18 cellular contexts compared by ENCODE assay signal in genomic region chr10:89309646-89310045, GRCh38.
DNase-seq lines count a peak whose midpoint lies in the region; ATAC-seq lines count a peak whose summit lies in the region.
"Had no signal": no experiment of that assay in that cellular context is flagged by ENCODE, and none has a peak within 500 bp of the region (broad histone marks: within the 10 kb centered on the region; RNA-seq: fewer than 3 reads in every experiment).

No MANE protein-coding gene starts in this region.

- H3K4me3 ChIP-seq in ACC112 (ENCODE audit: low read depth, low read length): no peak overlapping the region
- H3K4me3 ChIP-seq: BLaER1, HAP-1 had no signal

- H3K36me3 ChIP-seq in ACC112 (ENCODE audit: insufficient read depth, low read length): peaks cover 31% of the 10 kb centered on the region
- H3K36me3 ChIP-seq: HAP-1 had no signal

- peak overlapping the region in 1 of 2 donors; percentile 13 for H3K27ac Mint-ChIP-seq in effector memory CD8-positive, alpha-beta T cell
- H3K27ac Mint-ChIP-seq: B cell; CD4-positive, CD25-positive, alpha-beta regulatory T cell; CD8-positive, alpha-beta T cell; HFFc6 had no signal

- H3K4me1 Mint-ChIP-seq in effector memory CD8-positive, alpha-beta T cell (ENCODE audit: low read depth in 2 of 2): peaks cover 2 to 9% of the 10 kb centered on the region in 2 donors

- peaks cover 3% of the 10 kb centered on the region for H3K79me2 ChIP-seq in ACC112 (ENCODE audit: control insufficient read depth, insufficient read depth, low read length, unreplicated experiment)

- peaks cover 29% of the 10 kb centered on the region for H3K36me3 Mint-ChIP-seq in effector memory CD8-positive, alpha-beta T cell (ENCODE audit: insufficient read depth)

- peak; percentile 17 for DNase-seq in ELR (ENCODE audit: low read depth)
- DNase-seq in effector memory CD8-positive, alpha-beta T cell: no peak
- DNase-seq in substantia nigra (lab: John Stamatoyannopoulos, UW): no peak
- no peak for DNase-seq in superior temporal gyrus (ENCODE audit: extremely low spot score)
- DNase-seq in pons (ENCODE audit: low spot score): no peak
- DNase-seq: CD4-positive, CD25-positive, alpha-beta regulatory T cell; CD8-positive, alpha-beta T cell; DMS 273 treated with DMSO at 0.1 percent for 48 hours; DMS79; EL; GF-D8; GOT3; HFFc6 had no signal

- H2AFZ ChIP-seq in ACC112 (ENCODE audit: low read length, unreplicated experiment): no peak overlapping the region

- no peak overlapping the region for H3K4me3 Mint-ChIP-seq in effector memory CD8-positive, alpha-beta T cell
- H3K4me3 Mint-ChIP-seq: B cell; CD4-positive, CD25-positive, alpha-beta regulatory T cell; CD8-positive, alpha-beta T cell; HFFc6 had no signal

- peaks cover 23% of the 10 kb centered on the region for H3K4me1 ChIP-seq in ACC112 (ENCODE audit: control insufficient read depth, insufficient read depth, low read length, unreplicated experiment)

- no peaks in the 10 kb centered on the region for H3K9me3 Mint-ChIP-seq in effector memory CD8-positive, alpha-beta T cell
- H3K9me3 Mint-ChIP-seq: HFFc6 had no signal

- peak; percentile 16 for ATAC-seq in effector memory CD8-positive, alpha-beta T cell (replicated peaks)
- ATAC-seq: CD8-positive, alpha-beta T cell had no signal

- H3K27ac ChIP-seq in ACC112 (ENCODE audit: low read depth, low read length) (peak overlapping the region; percentile 40; the same call in 1 of the 2 replicates), substantia nigra (ENCODE audit: low read depth, low read length, poor library complexity, severe bottlenecking) (peak overlapping the region; percentile 8)
- H3K27ac ChIP-seq: BLaER1, C4-2B had no signal

- no peaks in the 10 kb centered on the region for H3K27me3 ChIP-seq in ACC112 (ENCODE audit: insufficient read depth, low read length)
- H3K27me3 ChIP-seq: BLaER1 had no signal

- H3K27me3 Mint-ChIP-seq in effector memory CD8-positive, alpha-beta T cell: no peaks in the 10 kb centered on the region
- H3K27me3 Mint-ChIP-seq: B cell had no signal
